In genomic region chr17:58595194-58595792, GRCh38 we compare ENCODE assay signal across 21 cellular contexts.
A peak's percentile ranks its signal among the peaks of the same experiment; 100 is the strongest.
DNase-seq lines count a peak whose midpoint lies in the region; ATAC-seq and TF ChIP-seq lines count a peak whose summit lies in the region.
"Had no signal": no experiment of that assay in that cellular context is flagged by ENCODE, and none has a peak within 500 bp of the region (broad histone marks: within the 10 kb centered on the region; RNA-seq: fewer than 3 reads in every experiment).

No MANE protein-coding gene starts in this region.

- no peak for TF ChIP-seq EP300 in esophagus muscularis mucosa (IDR thresholded peaks at IDR 0.05)

- no peak for DNase-seq in GM10266 (ENCODE audit: extremely low spot score)
- no peak for DNase-seq in GM20000 (ENCODE audit: low spot score)
- no peak for DNase-seq in PC-3
- DNase-seq in epithelial cell of proximal tubule (ENCODE audit: low read depth) = no peak
- DNase-seq in esophagus muscularis mucosa (ENCODE audit: extremely low spot score) = no peak
- no peak for DNase-seq in activated CD8-positive, alpha-beta memory T cell treated with anti-CD3 and anti-CD28 coated beads, Interleukin-2, amount 10 ng/mL, durations not matched to agents 7 days and 5 days
- no peak for DNase-seq in stimulated activated effector memory CD8-positive, alpha-beta T cell treated with anti-CD3 and anti-CD28 coated beads, Interleukin-12 subunit alpha, Interleukin-12 subunit beta, amount 100 ng/mL, for 72 hours (ENCODE audit: low spot score in 2 of 2)
- DNase-seq: activated CD4-positive, alpha-beta T cell treated with anti-CD3 and anti-CD28 coated beads for 48 hours; activated CD8-positive, alpha-beta memory T cell treated with anti-CD3 and anti-CD28 coated beads, Interleukin-2, amount 50 U/mL, for 48 hours; activated effector memory CD4-positive, alpha-beta T cell treated with anti-CD3 and anti-CD28 coated beads, Interleukin-2, amount 50 U/mL, for 16 hours; adrenal gland; AML-193; foreskin melanocyte; hypothalamus; mammary epithelial cell; NCI-H524 treated with DMSO at 0.1 percent for 48 hours; PC-9; stimulated activated CD4-positive, alpha-beta T cell treated with anti-CD3 and anti-CD28 coated beads, Interleukin-1b, Interleukin-23, amount 100 ng/mL, for 48 hours; stimulated activated naive CD4-positive, alpha-beta T cell treated with Interleukin-2 at 50 U/mL for 16 hours; transverse colon had no signal

- no peaks in the 10 kb centered on the region for H3K36me3 Mint-ChIP-seq in activated CD8-positive, alpha-beta memory T cell treated with anti-CD3 and anti-CD28 coated beads, Interleukin-2, amount 10 ng/mL, durations not matched to agents 7 days and 5 days
- H3K36me3 Mint-ChIP-seq in stimulated activated effector memory CD8-positive, alpha-beta T cell treated with anti-CD3 and anti-CD28 coated beads, Interleukin-12 subunit alpha, Interleukin-12 subunit beta, amount 100 ng/mL, for 72 hours = no peaks in the 10 kb centered on the region

- H3K4me1 ChIP-seq in PC-3 (ENCODE audit: insufficient read depth, low read length) = no peaks in the 10 kb centered on the region
- H3K4me1 ChIP-seq in esophagus muscularis mucosa = no peaks in the 10 kb centered on the region
- H3K4me1 ChIP-seq: adrenal gland, transverse colon had no signal

- H3K27me3 Mint-ChIP-seq in activated CD8-positive, alpha-beta memory T cell treated with anti-CD3 and anti-CD28 coated beads, Interleukin-2, amount 10 ng/mL, durations not matched to agents 7 days and 5 days = peaks cover 2% of the 10 kb centered on the region

- no peak overlapping the region for H3K27ac ChIP-seq in PC-3 (ENCODE audit: low read length)
- H3K27ac ChIP-seq in esophagus muscularis mucosa (replicated peaks in 1 of 4) = no peak overlapping the region
- H3K27ac ChIP-seq: adrenal gland, PC-9, transverse colon had no signal

- TF ChIP-seq POLR2A in esophagus muscularis mucosa (IDR thresholded peaks at IDR 0.05; ENCODE audit: low read depth) = no peak

- H3K9me3 Mint-ChIP-seq in activated CD8-positive, alpha-beta memory T cell treated with anti-CD3 and anti-CD28 coated beads, Interleukin-2, amount 10 ng/mL, durations not matched to agents 7 days and 5 days (ENCODE audit: low read depth) = no peaks in the 10 kb centered on the region
- no peaks in the 10 kb centered on the region for H3K9me3 Mint-ChIP-seq in stimulated activated effector memory CD8-positive, alpha-beta T cell treated with anti-CD3 and anti-CD28 coated beads, Interleukin-12 subunit alpha, Interleukin-12 subunit beta, amount 100 ng/mL, for 72 hours
- H3K9me3 Mint-ChIP-seq: dendritic cell treated with granulocyte-macrophage colony-stimulating factor and Interleukin-4, amounts not matched to agents 40 ng/mL and 50 ng/mL, for 4 days had no signal

- no peak overlapping the region for H2AFZ ChIP-seq in PC-3 (ENCODE audit: low read length)
- H2AFZ ChIP-seq: PC-9 had no signal

- 83% methylated on average over 5 of the region's 5 CpGs for WGBS in esophagus muscularis mucosa

- POLR2A ChIA-PET in PC-3 (lab: Charles Lee; ENCODE audit: unreplicated experiment) = interaction anchor here (0.6 to 0.9 kb wide), 2 partner anchors 36 to 97 kb away, joined by 3 to 4 read pairs; partner anchors contain the start of gene RAD51C

- intact Hi-C loops in PC-3 (cut with micrococcal nuclease) (no loop called here), esophagus muscularis mucosa (cut with DNase I) (no loop called here)

- no peaks in the 10 kb centered on the region for H3K36me3 ChIP-seq in PC-3 (ENCODE audit: low read depth, low read length)
- no peaks in the 10 kb centered on the region for H3K36me3 ChIP-seq in esophagus muscularis mucosa
- H3K36me3 ChIP-seq: adrenal gland, transverse colon had no signal

- peak; percentile 59 for ATAC-seq in PC-3
- no peak for ATAC-seq in activated CD8-positive, alpha-beta memory T cell treated with anti-CD3 and anti-CD28 coated beads, Interleukin-2, amount 10 ng/mL, durations not matched to agents 7 days and 5 days
- no peak for ATAC-seq in stimulated activated effector memory CD8-positive, alpha-beta T cell treated with anti-CD3 and anti-CD28 coated beads, Interleukin-12 subunit alpha, Interleukin-12 subunit beta, amount 100 ng/mL, for 72 hours

- H3K9ac ChIP-seq in PC-3 (ENCODE audit: low read length) = no peak overlapping the region

- H3K9me3 ChIP-seq in PC-3 (ENCODE audit: low read length) = no peaks in the 10 kb centered on the region
- H3K9me3 ChIP-seq in esophagus muscularis mucosa = no peaks in the 10 kb centered on the region
- H3K9me3 ChIP-seq: adrenal gland, transverse colon had no signal

- no peaks in the 10 kb centered on the region for H3K4me1 Mint-ChIP-seq in activated CD8-positive, alpha-beta memory T cell treated with anti-CD3 and anti-CD28 coated beads, Interleukin-2, amount 10 ng/mL, durations not matched to agents 7 days and 5 days
- no peaks in the 10 kb centered on the region for H3K4me1 Mint-ChIP-seq in stimulated activated effector memory CD8-positive, alpha-beta T cell treated with anti-CD3 and anti-CD28 coated beads, Interleukin-12 subunit alpha, Interleukin-12 subunit beta, amount 100 ng/mL, for 72 hours

- no peak overlapping the region for H3K4me3 Mint-ChIP-seq in activated CD8-positive, alpha-beta memory T cell treated with anti-CD3 and anti-CD28 coated beads, Interleukin-2, amount 10 ng/mL, durations not matched to agents 7 days and 5 days
- no peak overlapping the region for H3K4me3 Mint-ChIP-seq in stimulated activated effector memory CD8-positive, alpha-beta T cell treated with anti-CD3 and anti-CD28 coated beads, Interleukin-12 subunit alpha, Interleukin-12 subunit beta, amount 100 ng/mL, for 72 hours
- H3K4me3 Mint-ChIP-seq: dendritic cell treated with granulocyte-macrophage colony-stimulating factor and Interleukin-4, amounts not matched to agents 40 ng/mL and 50 ng/mL, for 4 days had no signal

- H3F3A ChIP-seq in PC-3 (ENCODE audit: low read length, unreplicated experiment) = no peaks in the 10 kb centered on the region

- H3K27me3 ChIP-seq in PC-3 (ENCODE audit: low read length) (no peaks in the 10 kb centered on the region), esophagus muscularis mucosa (no peaks in the 10 kb centered on the region)
- H3K27me3 ChIP-seq: adrenal gland, transverse colon had no signal

- no peak overlapping the region for H3K27ac Mint-ChIP-seq in activated CD8-positive, alpha-beta memory T cell treated with anti-CD3 and anti-CD28 coated beads, Interleukin-2, amount 10 ng/mL, durations not matched to agents 7 days and 5 days
- H3K27ac Mint-ChIP-seq in stimulated activated effector memory CD8-positive, alpha-beta T cell treated with anti-CD3 and anti-CD28 coated beads, Interleukin-12 subunit alpha, Interleukin-12 subunit beta, amount 100 ng/mL, for 72 hours = no peak overlapping the region
- H3K27ac Mint-ChIP-seq: dendritic cell treated with granulocyte-macrophage colony-stimulating factor and Interleukin-4, amounts not matched to agents 40 ng/mL and 50 ng/mL, for 4 days had no signal

- no peaks in the 10 kb centered on the region for H4K20me1 ChIP-seq in PC-3 (ENCODE audit: low read length)

- CTCF ChIA-PET in PC-3 (lab: Charles Lee) = no interaction called here
- CTCF ChIA-PET in activated CD8-positive, alpha-beta memory T cell treated with anti-CD3 and anti-CD28 coated beads, Interleukin-2, amount 10 ng/mL, durations not matched to agents 7 days and 5 days (lab: Charles Lee) = interaction anchor here (1.8 kb wide), 1 partner anchor 18 kb away, joined by 5 read pairs; no protein-coding TSS in a partner anchor

- H3K9me2 ChIP-seq in PC-3 (replicated peaks; ENCODE audit: low read length) = no peaks in the 10 kb centered on the region

- no peak overlapping the region for H3K4me3 ChIP-seq in PC-3 (ENCODE audit: low read length)
- no peak overlapping the region for H3K4me3 ChIP-seq in epithelial cell of proximal tubule (ENCODE audit: low read depth, low read length)
- no peak overlapping the region for H3K4me3 ChIP-seq in esophagus muscularis mucosa
- H3K4me3 ChIP-seq: adrenal gland, PC-9, transverse colon had no signal

- H3K4me2 ChIP-seq in PC-3 (ENCODE audit: low read length) = no peak overlapping the region
- H3K4me2 ChIP-seq: PC-9 had no signal

- no TSS peak for BruUV-seq in PC-3 (replicated peaks; lab: Mats Ljungman, UMichigan)

- no peaks in the 10 kb centered on the region for H3K79me2 ChIP-seq in PC-3 (ENCODE audit: low read length)

- peak; percentile 24 for TF ChIP-seq CTCF in GM10266 (IDR thresholded peaks at IDR 0.05; ENCODE audit: control insufficient read depth, insufficient read depth, low read depth, missing control alignments)
- peak; percentile 16 for TF ChIP-seq CTCF in GM20000 (IDR thresholded peaks at IDR 0.05; ENCODE audit: extremely low read depth, missing control alignments)
- peak; percentile 41; the same call in 1 of the 2 replicates for TF ChIP-seq CTCF in PC-3 (conservative IDR thresholded peaks at IDR 0.05; ENCODE audit: low read depth, low read length)
- TF ChIP-seq CTCF in epithelial cell of proximal tubule (conservative IDR thresholded peaks at IDR 0.05; ENCODE audit: low read depth, low read length) = peak; percentile 9
- no peak for TF ChIP-seq CTCF in esophagus muscularis mucosa (IDR thresholded peaks at IDR 0.05)

Comparison
In these comparisons a context has a peak if more than half of its experiments do, and no peak if none do; other contexts are left out.
1. CTCF ChIP-seq: peak in GM10266 (single experiment), GM20000 (single experiment), PC-3 (single experiment) and epithelial cell of proximal tubule (single experiment); none in esophagus muscularis mucosa (0 of 3).